ENCODE assay signal across 1 cellular context in genomic region chrX:130179579-130180215, GRCh38.
TF ChIP-seq lines count a peak whose summit lies in the region.

No MANE protein-coding gene starts in this region.

TF ChIP-seq in K562, 482 proteins besides CTCF, POLR2A, EP300 and RAD21 (continued from another document and continues in another):
- TF ChIP-seq, protein P1, sequence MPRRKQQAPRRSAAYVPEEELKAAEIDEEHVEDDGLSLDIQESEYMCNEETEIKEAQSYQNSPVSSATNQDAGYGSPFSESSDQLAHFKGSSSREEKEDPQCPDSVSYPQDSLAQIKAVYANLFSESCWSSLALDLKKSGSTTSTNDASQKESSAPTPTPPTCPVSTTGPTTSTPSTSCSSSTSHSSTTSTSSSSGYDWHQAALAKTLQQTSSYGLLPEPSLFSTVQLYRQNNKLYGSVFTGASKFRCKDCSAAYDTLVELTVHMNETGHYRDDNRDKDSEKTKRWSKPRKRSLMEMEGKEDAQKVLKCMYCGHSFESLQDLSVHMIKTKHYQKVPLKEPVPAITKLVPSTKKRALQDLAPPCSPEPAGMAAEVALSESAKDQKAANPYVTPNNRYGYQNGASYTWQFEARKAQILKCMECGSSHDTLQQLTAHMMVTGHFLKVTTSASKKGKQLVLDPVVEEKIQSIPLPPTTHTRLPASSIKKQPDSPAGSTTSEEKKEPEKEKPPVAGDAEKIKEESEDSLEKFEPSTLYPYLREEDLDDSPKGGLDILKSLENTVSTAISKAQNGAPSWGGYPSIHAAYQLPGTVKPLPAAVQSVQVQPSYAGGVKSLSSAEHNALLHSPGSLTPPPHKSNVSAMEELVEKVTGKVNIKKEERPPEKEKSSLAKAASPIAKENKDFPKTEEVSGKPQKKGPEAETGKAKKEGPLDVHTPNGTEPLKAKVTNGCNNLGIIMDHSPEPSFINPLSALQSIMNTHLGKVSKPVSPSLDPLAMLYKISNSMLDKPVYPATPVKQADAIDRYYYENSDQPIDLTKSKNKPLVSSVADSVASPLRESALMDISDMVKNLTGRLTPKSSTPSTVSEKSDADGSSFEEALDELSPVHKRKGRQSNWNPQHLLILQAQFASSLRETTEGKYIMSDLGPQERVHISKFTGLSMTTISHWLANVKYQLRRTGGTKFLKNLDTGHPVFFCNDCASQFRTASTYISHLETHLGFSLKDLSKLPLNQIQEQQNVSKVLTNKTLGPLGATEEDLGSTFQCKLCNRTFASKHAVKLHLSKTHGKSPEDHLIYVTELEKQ (CRISPR knock-in tag; IDR thresholded peaks at IDR 0.05) = no peak
- no peak for TF ChIP-seq MCM2 (IDR thresholded peaks at IDR 0.05; ENCODE audit: low read depth)
- TF ChIP-seq ZKSCAN3 (CRISPR knock-in tag; IDR thresholded peaks at IDR 0.05) = no peak
- TF ChIP-seq, protein P2, sequence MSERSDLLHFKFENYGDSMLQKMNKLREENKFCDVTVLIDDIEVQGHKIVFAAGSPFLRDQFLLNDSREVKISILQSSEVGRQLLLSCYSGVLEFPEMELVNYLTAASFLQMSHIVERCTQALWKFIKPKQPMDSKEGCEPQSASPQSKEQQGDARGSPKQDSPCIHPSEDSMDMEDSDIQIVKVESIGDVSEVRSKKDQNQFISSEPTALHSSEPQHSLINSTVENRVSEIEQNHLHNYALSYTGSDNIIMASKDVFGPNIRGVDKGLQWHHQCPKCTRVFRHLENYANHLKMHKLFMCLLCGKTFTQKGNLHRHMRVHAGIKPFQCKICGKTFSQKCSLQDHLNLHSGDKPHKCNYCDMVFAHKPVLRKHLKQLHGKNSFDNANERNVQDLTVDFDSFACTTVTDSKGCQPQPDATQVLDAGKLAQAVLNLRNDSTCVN (CRISPR knock-in tag; IDR thresholded peaks at IDR 0.05) = no peak
- TF ChIP-seq ZNF408 (CRISPR knock-in tag; IDR thresholded peaks at IDR 0.05; ENCODE audit: low read depth) = no peak
- TF ChIP-seq HDAC3 (IDR thresholded peaks at IDR 0.05; ENCODE audit: borderline replicate concordance, partially characterized antibody) = peak; percentile 97
- no peak for TF ChIP-seq CEBPB (tag; IDR thresholded peaks at IDR 0.05)
- TF ChIP-seq ZNF583 (CRISPR knock-in tag; IDR thresholded peaks at IDR 0.05) = no peak
- peak; percentile 100 for TF ChIP-seq SMARCA4 (IDR thresholded peaks at IDR 0.05)
- TF ChIP-seq, protein P3, sequence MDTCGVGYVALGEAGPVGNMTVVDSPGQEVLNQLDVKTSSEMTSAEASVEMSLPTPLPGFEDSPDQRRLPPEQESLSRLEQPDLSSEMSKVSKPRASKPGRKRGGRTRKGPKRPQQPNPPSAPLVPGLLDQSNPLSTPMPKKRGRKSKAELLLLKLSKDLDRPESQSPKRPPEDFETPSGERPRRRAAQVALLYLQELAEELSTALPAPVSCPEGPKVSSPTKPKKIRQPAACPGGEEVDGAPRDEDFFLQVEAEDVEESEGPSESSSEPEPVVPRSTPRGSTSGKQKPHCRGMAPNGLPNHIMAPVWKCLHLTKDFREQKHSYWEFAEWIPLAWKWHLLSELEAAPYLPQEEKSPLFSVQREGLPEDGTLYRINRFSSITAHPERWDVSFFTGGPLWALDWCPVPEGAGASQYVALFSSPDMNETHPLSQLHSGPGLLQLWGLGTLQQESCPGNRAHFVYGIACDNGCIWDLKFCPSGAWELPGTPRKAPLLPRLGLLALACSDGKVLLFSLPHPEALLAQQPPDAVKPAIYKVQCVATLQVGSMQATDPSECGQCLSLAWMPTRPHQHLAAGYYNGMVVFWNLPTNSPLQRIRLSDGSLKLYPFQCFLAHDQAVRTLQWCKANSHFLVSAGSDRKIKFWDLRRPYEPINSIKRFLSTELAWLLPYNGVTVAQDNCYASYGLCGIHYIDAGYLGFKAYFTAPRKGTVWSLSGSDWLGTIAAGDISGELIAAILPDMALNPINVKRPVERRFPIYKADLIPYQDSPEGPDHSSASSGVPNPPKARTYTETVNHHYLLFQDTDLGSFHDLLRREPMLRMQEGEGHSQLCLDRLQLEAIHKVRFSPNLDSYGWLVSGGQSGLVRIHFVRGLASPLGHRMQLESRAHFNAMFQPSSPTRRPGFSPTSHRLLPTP (IDR thresholded peaks at IDR 0.05; ENCODE audit: borderline replicate concordance, extremely low read depth, insufficient read length) = no peak
- TF ChIP-seq ZNF133 (CRISPR knock-in tag; IDR thresholded peaks at IDR 0.05) = no peak
- no peak for TF ChIP-seq U2AF2 (optimal IDR thresholded peaks at IDR 0.05; ENCODE audit: low read depth, low read length)
- peak; percentile 98 for TF ChIP-seq SMAD4 (CRISPR knock-in tag; conservative IDR thresholded peaks at IDR 0.05)
- peak; percentile 34 for TF ChIP-seq TAF1 (IDR thresholded peaks at IDR 0.05; ENCODE audit: control insufficient read depth, extremely low read depth, insufficient read depth, low read length, severe bottlenecking)
- TF ChIP-seq EP400 (IDR thresholded peaks at IDR 0.05) = peak; percentile 46
- no peak for TF ChIP-seq ZNF239 (CRISPR knock-in tag; IDR thresholded peaks at IDR 0.05)
- TF ChIP-seq ZNF609 (CRISPR knock-in tag; IDR thresholded peaks at IDR 0.05; ENCODE audit: borderline replicate concordance) = peak; percentile 86
- TF ChIP-seq GTF2A2 (tag; IDR thresholded peaks at IDR 0.05) = no peak
- TF ChIP-seq SETDB1 (IDR thresholded peaks at IDR 0.05; ENCODE audit: low read length) = no peak
- TF ChIP-seq SMAD2 (IDR thresholded peaks at IDR 0.05; ENCODE audit: low read depth, low read length) = no peak
- TF ChIP-seq XRCC5 (IDR thresholded peaks at IDR 0.05; ENCODE audit: low read depth, low read length) = no peak
- no peak for TF ChIP-seq FUS (optimal IDR thresholded peaks at IDR 0.05; ENCODE audit: low read depth, low read length)
- peak; percentile 100 for TF ChIP-seq DPF2 (IDR thresholded peaks at IDR 0.05)
- no peak for TF ChIP-seq ERF (CRISPR knock-in tag; IDR thresholded peaks at IDR 0.05)
- TF ChIP-seq HCFC1 (IDR thresholded peaks at IDR 0.05; ENCODE audit: low read depth, low read length) = 0 out of 2 replicates have a peak, but pooled peaks have one; percentile 6
- no peak for TF ChIP-seq SNRNP70 (optimal IDR thresholded peaks at IDR 0.05; ENCODE audit: low read depth, low read length)
- no peak for TF ChIP-seq MCM7 (IDR thresholded peaks at IDR 0.05)
- TF ChIP-seq SRSF3 (IDR thresholded peaks at IDR 0.05; ENCODE audit: insufficient read depth, low read length) = no peak
- no peak for TF ChIP-seq WHSC1 (IDR thresholded peaks at IDR 0.05; ENCODE audit: low read length)
- no peak for TF ChIP-seq SAFB (IDR thresholded peaks at IDR 0.05; ENCODE audit: borderline replicate concordance, low read depth, low read length)
- TF ChIP-seq ELF1 (tag; IDR thresholded peaks at IDR 0.05) = no peak
- TF ChIP-seq IRF9 (tag; IDR thresholded peaks at IDR 0.05) = no peak
- TF ChIP-seq ZNF586 (CRISPR knock-in tag; conservative IDR thresholded peaks at IDR 0.05) = no peak
- TF ChIP-seq STAG1 (CRISPR knock-in tag; IDR thresholded peaks at IDR 0.05; ENCODE audit: borderline replicate concordance) = no peak
- no peak for TF ChIP-seq NR2C2 (CRISPR knock-in tag; IDR thresholded peaks at IDR 0.05)
- TF ChIP-seq NR2C2 (tag; IDR thresholded peaks at IDR 0.05) = peak; percentile 48; the same call in 1 of the 2 replicates
- peak; percentile 85 for TF ChIP-seq CHAMP1 (IDR thresholded peaks at IDR 0.05)
- TF ChIP-seq PTTG1 (tag; IDR thresholded peaks at IDR 0.05; ENCODE audit: low read depth) = no peak
- no peak for TF ChIP-seq ZNF707 (CRISPR knock-in tag; conservative IDR thresholded peaks at IDR 0.05)
- TF ChIP-seq HOXB6 (CRISPR knock-in tag; IDR thresholded peaks at IDR 0.05; ENCODE audit: borderline replicate concordance) = no peak
- TF ChIP-seq U2AF1 (optimal IDR thresholded peaks at IDR 0.05; ENCODE audit: low read depth, low read length) = no peak
- TF ChIP-seq RBM17 (IDR thresholded peaks at IDR 0.05; ENCODE audit: borderline replicate concordance, low read depth, low read length) = no peak
- TF ChIP-seq NEUROD1 (IDR thresholded peaks at IDR 0.05; ENCODE audit: borderline replicate concordance, low read depth, low read length, partially characterized antibody) = peak; percentile 81
- TF ChIP-seq ZNF224 (CRISPR knock-in tag; IDR thresholded peaks at IDR 0.05) = no peak
- peak; percentile 97 for TF ChIP-seq POLR2AphosphoS5 (IDR thresholded peaks at IDR 0.05; ENCODE audit: control insufficient read depth, insufficient read depth, low read depth, low read length)
- no peak for TF ChIP-seq DEAF1 (CRISPR knock-in tag; IDR thresholded peaks at IDR 0.05)
- TF ChIP-seq E2F1 (CRISPR knock-in tag; IDR thresholded peaks at IDR 0.05) = no peak
- no peak for TF ChIP-seq DDX20 (tag; IDR thresholded peaks at IDR 0.05; ENCODE audit: low read depth)
- peak in 1 of 2 experiments; percentile 32; a peak in 1 of 4 replicates for TF ChIP-seq TEAD1 (CRISPR knock-in tag; IDR thresholded peaks at IDR 0.05)
